In the genomic region with DNA sequence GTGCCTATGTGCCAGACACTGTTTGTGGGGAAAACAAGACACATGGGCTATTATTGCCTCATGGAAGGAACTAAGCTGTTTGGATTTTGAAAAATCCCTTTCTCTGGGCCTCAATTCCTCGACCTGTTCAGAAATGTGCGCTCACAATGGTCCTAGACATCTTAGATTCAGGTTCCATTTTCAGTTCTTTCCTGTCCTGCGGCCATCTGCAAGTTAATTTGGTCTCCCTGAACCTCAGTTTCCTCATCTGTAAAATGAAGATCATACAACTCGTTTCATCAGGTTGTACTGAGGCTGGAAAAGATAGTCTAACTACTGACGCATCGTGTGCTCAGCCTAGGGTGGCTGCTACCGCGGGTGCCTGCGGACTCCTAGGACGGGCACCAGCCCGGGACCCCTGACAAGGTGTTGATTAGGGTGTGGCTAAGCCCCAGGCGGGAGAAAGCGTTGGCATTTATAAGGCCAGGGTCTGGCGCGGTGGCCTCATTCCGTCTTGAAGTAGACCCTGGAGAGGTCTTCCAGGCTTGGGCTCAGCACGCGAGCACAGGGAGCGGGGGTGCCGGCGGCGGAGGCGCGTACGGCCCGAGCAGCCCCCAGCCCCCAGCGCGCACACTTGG, we compare ENCODE assay signal across 8 cellular contexts. TPM values are rescaled to one million over a fixed set of nuclear protein-coding genes. Genes with fewer than 3 reads are reported as not detected.
DNase-seq lines count a peak whose midpoint lies in the region; ATAC-seq and TF ChIP-seq lines count a peak whose summit lies in the region.

No MANE protein-coding gene starts in this region.

- H3K36me3 ChIP-seq in OCI-LY7 (ENCODE audit: insufficient read depth, low read length) (peaks cover 22% of the 10 kb centered on the region), mesodermal cell (ENCODE audit: control insufficient read depth, insufficient read depth, low read length) (peaks cover 25% of the 10 kb centered on the region)

- TF ChIP-seq CTCF in OCI-LY7 (conservative IDR thresholded peaks at IDR 0.05; ENCODE audit: low read length), result no peak

- POLR2A ChIA-PET in OCI-LY7 (lab: Charles Lee), result interaction anchor here (1.0 kb wide), 1 partner anchor 16 kb away, joined by 6 read pairs; no protein-coding TSS in a partner anchor

- DNase-seq in DMS53 treated with DMSO at 0.1 percent for 48 hours (lab: John Stamatoyannopoulos, UW; ENCODE audit: unreplicated experiment), result peak; percentile 48
- no peak for DNase-seq in OCI-LY7 (ENCODE audit: low spot score)
- DNase-seq in ureter (ENCODE audit: low spot score), result peak; percentile 49
- no peak for DNase-seq in NCI-H526 treated with DMSO at 0.1 percent for 48 hours (lab: John Stamatoyannopoulos, UW)
- no peak for DNase-seq in DMS 273 (lab: John Stamatoyannopoulos, UW; ENCODE audit: unreplicated experiment)

- H3K79me2 ChIP-seq in OCI-LY7 (ENCODE audit: insufficient read depth, low read depth, low read length), result peaks cover 40% of the 10 kb centered on the region

- peak overlapping the region; percentile 13 for H3K27ac ChIP-seq in OCI-LY7 (ENCODE audit: low read depth, low read length, poor library complexity, severe bottlenecking)
- peak overlapping the region; percentile 54 for H3K27ac ChIP-seq in cingulate gyrus (ENCODE audit: low read depth, low read length)
- peak overlapping the region; percentile 66 for H3K27ac ChIP-seq in mesodermal cell (ENCODE audit: low read depth, low read length, severe bottlenecking)

- H3K4me3 ChIP-seq in OCI-LY7 (ENCODE audit: low read depth, low read length, poor library complexity, severe bottlenecking) (peak overlapping the region; percentile 91), mesodermal cell (ENCODE audit: extremely low read depth, insufficient read depth, low read length, poor library complexity, severe bottlenecking) (peak overlapping the region; percentile 89)

- peak; percentile 22 for ATAC-seq in GM21825 (IDR thresholded peaks at IDR 0.05; ENCODE audit: unreplicated experiment)

- CTCF ChIA-PET in OCI-LY7 (lab: Charles Lee; ENCODE audit: unreplicated experiment), result no interaction called here

- BruUV-seq in OCI-LY7 (replicated peaks; lab: Mats Ljungman, UMichigan), result TSS peak; percentile 60

- peaks cover 13% of the 10 kb centered on the region; the same call in 1 of the 2 replicates for H4K20me1 ChIP-seq in OCI-LY7 (ENCODE audit: insufficient read depth, low read length)

- 20 to 22% methylated on average over 23 to 24 of the region's 28 CpGs for WGBS in mesodermal cell (ENCODE audit: insufficient coverage in 2 of 2), 2 experiments

- peak overlapping the region; percentile 92 for H2AFZ ChIP-seq in OCI-LY7 (ENCODE audit: low read length)

- H3K9me3 ChIP-seq in OCI-LY7 (ENCODE audit: low read length) (no peaks in the 10 kb centered on the region), mesodermal cell (ENCODE audit: control insufficient read depth, low read length) (no peaks in the 10 kb centered on the region)

- peak overlapping the region; percentile 95 for H3K4me2 ChIP-seq in OCI-LY7 (ENCODE audit: low read length)

- H3K9me2 ChIP-seq in OCI-LY7 (ENCODE audit: insufficient read depth, low read length), result no peaks in the 10 kb centered on the region

- intact Hi-C loops in OCI-LY7 (cut with micrococcal nuclease; ENCODE audit: unreplicated experiment), result loop anchor here (2.0 to 10.0 kb wide), 2 partner anchors 14 to 248 kb away; no protein-coding TSS in a partner anchor

- H3K4me1 ChIP-seq in OCI-LY7 (ENCODE audit: insufficient read depth, low read length, poor library complexity, severe bottlenecking) (peaks cover 22% of the 10 kb centered on the region), mesodermal cell (ENCODE audit: control insufficient read depth, insufficient read depth, low read length, poor library complexity, severe bottlenecking) (peaks cover 4% of the 10 kb centered on the region)

RNA-seq across cellular contexts. Expression of gene ELOA, which starts 0.5 kb away (rescaled TPM):
- 24.7 and 29.1 TPM in 2 replicates for total RNA-seq in OCI-LY7 (2014; rRNA removed; shearing (Covaris generic))
- total RNA-seq in OCI-LY7 (2022) (35.8 and 41.0 TPM in 2 replicates), ureter (45.6 TPM)
- polyA plus RNA-seq in mesodermal cell (2013, experiment 1 of 2), result 32.3 TPM
- 31.9 TPM for polyA plus RNA-seq in mesodermal cell (2013, experiment 2 of 2)

RNA-seq across cellular contexts. Expression of gene PITHD1, which starts 35.4 kb away (rescaled TPM):
- 89.9 and 90.8 TPM in 2 replicates for total RNA-seq in OCI-LY7 (2014; rRNA removed; shearing (Covaris generic))
- 63.6 and 67.2 TPM in 2 replicates for total RNA-seq in OCI-LY7 (2022)
- polyA plus RNA-seq in mesodermal cell (2013, experiment 1 of 2), result 26.8 TPM
- polyA plus RNA-seq in mesodermal cell (2013, experiment 2 of 2), result 25.0 TPM
- total RNA-seq in ureter, result 44.1 TPM

RNA-seq across cellular contexts. Expression of gene LYPLA2, which starts 48.2 kb away (rescaled TPM):
- 65.1 and 91.2 TPM in 2 replicates for total RNA-seq in OCI-LY7 (2014; rRNA removed; shearing (Covaris generic))
- total RNA-seq in OCI-LY7 (2022) (66.5 and 68.3 TPM in 2 replicates), ureter (68.6 TPM)
- 90.1 TPM for polyA plus RNA-seq in mesodermal cell (2013, experiment 1 of 2)
- 60.3 TPM for polyA plus RNA-seq in mesodermal cell (2013, experiment 2 of 2)

RNA-seq across cellular contexts. Expression of gene RPL11, which starts 51.2 kb away (rescaled TPM):
- 1,891 and 2,496 TPM in 2 replicates for total RNA-seq in OCI-LY7 (2014; rRNA removed; shearing (Covaris generic))
- 1,767 and 1,774 TPM in 2 replicates for total RNA-seq in OCI-LY7 (2022)
- 1,704 TPM for polyA plus RNA-seq in mesodermal cell (2013, experiment 1 of 2)
- polyA plus RNA-seq in mesodermal cell (2013, experiment 2 of 2), result 1,642 TPM
- 1,350 TPM for total RNA-seq in ureter

RNA-seq across cellular contexts. Expression of gene GALE, which starts 57.8 kb away (rescaled TPM):
- total RNA-seq in OCI-LY7 (2014; rRNA removed; shearing (Covaris generic)), result 17.9 and 19.6 TPM in 2 replicates
- 16.0 and 16.8 TPM in 2 replicates for total RNA-seq in OCI-LY7 (2022)
- polyA plus RNA-seq in mesodermal cell (2013, experiment 1 of 2), result 44.9 TPM
- polyA plus RNA-seq in mesodermal cell (2013, experiment 2 of 2), result 36.6 TPM
- 77.2 TPM for total RNA-seq in ureter

Comparison
In these comparisons a context has a peak if more than half of its experiments do, and no peak if none do; other contexts are left out.
1. DNase-seq: peak in DMS53 treated with DMSO at 0.1 percent for 48 hours (single experiment) and ureter (single experiment); none in OCI-LY7 (single experiment), NCI-H526 treated with DMSO at 0.1 percent for 48 hours (single experiment) and DMS 273 (single experiment).
2. H3K27ac ChIP-seq: peak in every context shown above with its lines; median percentile 66 in mesodermal cell; 54 in cingulate gyrus; 13 in OCI-LY7.